Comparison of ENCODE assay signal across 23 cellular contexts in the genomic region with DNA sequence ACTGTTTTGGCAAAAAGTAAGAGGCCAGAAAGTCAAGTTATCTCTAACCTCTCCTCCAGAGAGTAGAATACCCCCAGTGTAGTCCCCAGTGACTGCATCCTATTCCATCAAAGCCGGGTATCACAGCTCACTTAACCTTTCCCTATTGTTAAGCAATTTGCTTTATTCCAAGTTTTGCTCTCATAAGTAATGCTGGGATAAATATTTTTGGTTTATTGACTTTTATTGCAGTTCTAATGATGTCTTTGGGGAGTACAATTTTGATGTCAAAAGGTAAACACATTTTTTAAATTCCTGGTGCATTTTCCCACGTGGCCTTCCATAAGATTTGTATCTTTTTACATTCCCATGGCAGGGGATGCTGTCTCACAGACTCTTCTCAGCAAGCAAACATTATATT. TPM values are rescaled to one million over a fixed set of nuclear protein-coding genes. Genes with fewer than 3 reads are reported as not detected.
"Had no signal": no experiment of that assay in that cellular context is flagged by ENCODE, and none has a peak within 500 bp of the region (broad histone marks: within the 10 kb centered on the region; RNA-seq: fewer than 3 reads in every experiment).

No MANE protein-coding gene starts in this region.

- ATAC-seq: activated CD4-positive, CD25-positive, alpha-beta regulatory T cell treated with anti-CD3 and anti-CD28 coated beads, Interleukin-2, amount 50 U/mL, for 24 hours; activated CD8-positive, alpha-beta T cell treated with anti-CD3 and anti-CD28 coated beads, Interleukin-2, amount 10 ng/mL, durations not matched to agents 7 days and 5 days; gastroesophageal sphincter; heart left ventricle; left cardiac atrium; right cardiac atrium; stimulated activated naive CD8-positive, alpha-beta T cell treated with anti-CD3 and anti-CD28 coated beads, Interleukin-15, Interleukin-2, amounts not matched to agents 100 U/mL and 50 U/mL, for 24 hours; upper lobe of right lung had no signal

- H3K27me3 ChIP-seq: ascending aorta, brain microvascular endothelial cell, heart left ventricle, upper lobe of right lung had no signal

- H3K27ac ChIP-seq: ascending aorta, gastroesophageal sphincter, parathyroid adenoma, upper lobe of right lung, VCaP had no signal

- H3K79me2 ChIP-seq: parathyroid adenoma had no signal

- H3K4me1 ChIP-seq: gastroesophageal sphincter, parathyroid adenoma had no signal

- H3K4me3 ChIP-seq: ascending aorta, gastroesophageal sphincter, heart left ventricle, upper lobe of right lung had no signal

- H3K36me3 ChIP-seq: ascending aorta, brain microvascular endothelial cell, gastroesophageal sphincter, heart left ventricle, upper lobe of right lung had no signal

- DNase-seq: activated CD4-positive, alpha-beta T cell treated with anti-CD3 and anti-CD28 coated beads, Interleukin-2, amount 10 ng/mL, durations not matched to agents 7 days and 5 days; activated CD8-positive, alpha-beta T cell treated with anti-CD3 and anti-CD28 coated beads, Interleukin-2, amount 10 ng/mL, durations not matched to agents 7 days and 5 days; activated gamma-delta T cell; brain microvascular endothelial cell; caudate nucleus; dermis blood vessel endothelial cell; effector CD8-positive, alpha-beta T cell; heart left ventricle; islet precursor cell; left cardiac atrium; nephron progenitor cell; nucleus accumbens; stimulated activated CD4-positive, alpha-beta T cell treated with anti-CD3 and anti-CD28 coated beads, Interleukin-12 subunit alpha, Interleukin-12 subunit beta, amount 100 ng/mL, for 4 hours; stimulated activated CD4-positive, alpha-beta T cell treated with anti-CD3 and anti-CD28 coated beads, Interleukin-4, amount 100 ng/mL, for 4 hours; stimulated activated naive CD8-positive, alpha-beta T cell treated with anti-CD3 and anti-CD28 coated beads, Interleukin-15, Interleukin-2, amounts not matched to agents 100 U/mL and 50 U/mL, for 24 hours; upper lobe of right lung had no signal

- H3K9me3 ChIP-seq: ascending aorta, gastroesophageal sphincter, heart left ventricle, upper lobe of right lung had no signal

- H3K9ac ChIP-seq: parathyroid adenoma had no signal

- H2AFZ ChIP-seq: parathyroid adenoma had no signal

RNA-seq across cellular contexts. Expression of a gene that starts 55.2 kb away (rescaled TPM):
- total RNA-seq: myocyte had no signal
